In the genomic region with DNA sequence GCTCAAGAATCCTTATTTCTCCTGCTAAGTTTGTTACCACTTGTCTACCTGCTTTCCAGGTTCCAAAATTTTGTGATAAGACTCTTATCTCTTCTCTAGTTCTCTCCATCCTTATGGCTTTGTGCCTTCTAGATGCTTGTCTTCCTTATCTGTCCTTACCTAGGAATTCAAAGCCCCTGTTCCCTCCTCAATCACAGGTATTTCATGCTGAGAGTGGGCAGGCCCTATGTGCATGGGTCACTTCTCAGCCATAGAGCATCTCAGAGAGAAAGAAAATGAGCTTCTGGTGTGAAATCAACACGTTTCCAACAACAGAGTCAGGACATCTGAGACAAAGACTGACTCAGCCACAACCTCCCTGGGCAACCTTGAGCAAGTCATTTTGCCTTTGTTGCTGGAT, we compare ENCODE assay signal across 1 cellular context.
TF ChIP-seq lines count a peak whose summit lies in the region.

No MANE protein-coding gene starts in this region.

TF ChIP-seq in GM12878, 131 proteins besides CTCF, POLR2A, EP300 and RAD21 (continued from another document):
- no peak for TF ChIP-seq CBX3 (IDR thresholded peaks at IDR 0.05; ENCODE audit: borderline replicate concordance, low read depth)
- no peak for TF ChIP-seq ETV6 (conservative IDR thresholded peaks at IDR 0.05 in 1 of 2, IDR thresholded peaks at IDR 0.05 in 1 of 2; ENCODE audit: borderline replicate concordance in 1 of 2, low read depth in 1 of 2)
- no peak for TF ChIP-seq GABPA (IDR thresholded peaks at IDR 0.05; ENCODE audit: low read depth)
